Comparison of ENCODE assay signal across 8 cellular contexts in the genomic region with DNA sequence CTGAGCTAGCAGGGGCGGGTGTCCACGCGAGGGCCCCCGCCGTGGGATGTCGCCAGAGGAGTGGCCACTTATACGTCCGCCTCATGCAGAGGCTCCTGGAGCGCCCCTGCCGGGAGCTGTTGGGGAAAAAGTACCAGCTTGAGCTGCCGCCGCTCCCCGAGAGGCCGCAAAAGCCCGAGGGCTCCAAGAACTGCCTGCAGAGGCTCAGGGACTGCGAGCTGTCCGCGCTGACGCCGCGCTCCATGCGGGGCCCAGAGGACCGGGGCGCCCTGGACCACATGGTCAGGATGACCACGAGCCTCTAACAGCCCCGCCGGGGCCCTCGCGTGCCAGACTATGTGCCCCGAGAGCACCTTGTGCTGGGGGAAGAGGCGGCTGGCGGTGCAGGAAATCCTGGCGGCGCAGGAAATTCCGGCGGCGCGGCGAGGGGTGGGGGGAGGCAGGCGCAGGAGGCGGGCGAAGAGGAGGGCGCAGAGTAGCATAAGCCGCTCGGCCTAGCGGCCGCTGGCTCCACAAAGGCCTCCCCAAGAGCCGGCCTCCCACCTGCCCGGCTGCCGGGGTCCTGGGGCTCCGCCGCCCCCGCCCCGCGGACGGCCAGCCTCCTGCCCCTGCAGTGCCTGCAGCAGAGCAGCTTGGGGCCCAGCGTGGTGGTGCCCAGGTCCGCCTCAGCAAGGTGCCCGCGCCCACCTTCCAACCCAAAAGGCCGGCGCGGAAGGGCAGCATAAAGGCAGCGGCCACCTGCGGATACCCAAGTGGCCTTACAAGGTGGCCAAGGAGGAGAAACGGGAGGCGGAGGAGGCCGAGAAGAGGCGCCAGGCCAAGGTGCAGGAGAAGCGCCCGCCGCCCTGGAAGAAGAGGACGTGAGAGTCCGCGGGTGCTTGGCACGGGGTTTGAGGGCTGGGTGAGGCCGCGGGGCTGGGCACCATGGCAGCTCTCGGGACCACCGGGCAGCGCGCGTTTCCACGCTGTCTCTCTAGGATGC. TPM values are rescaled to one million over a fixed set of nuclear protein-coding genes. Genes with fewer than 3 reads are reported as not detected.
DNase-seq lines count a peak whose midpoint lies in the region; ATAC-seq and TF ChIP-seq lines count a peak whose summit lies in the region.

No MANE protein-coding gene starts in this region.

- CTCF ChIA-PET in AG04449 (lab: Yijun Ruan, JAX) (interaction anchor here (0.8 to 2.2 kb wide), 7 partner anchors 10 to 203 kb away, joined by 3 to 5 read pairs (median 3); no protein-coding TSS in a partner anchor), SK-N-SH (lab: Yijun Ruan, JAX) (no interaction called here)

- no peak for TF ChIP-seq EP300 in SK-N-SH (IDR thresholded peaks at IDR 0.05; ENCODE audit: borderline replicate concordance in 1 of 2, low read depth in 1 of 2, low read length in 1 of 2)

- H2AFZ ChIP-seq in SK-N-SH (ENCODE audit: low read depth) = peak overlapping the region; percentile 91

- no peak for TF ChIP-seq RAD21 in SK-N-SH (IDR thresholded peaks at IDR 0.05; ENCODE audit: low read length)

- H3K4me3 ChIP-seq in AG04449 (ENCODE audit: low read depth, low read length) (peak overlapping the region; percentile 72), SK-N-SH (ENCODE audit: low read depth in 2 of 2, low read length in 1 of 2) (peak overlapping the region; percentile 64 to 66), adrenal gland (peak overlapping the region; percentile 28 to 75 (median 68)), right atrium auricular region (peak overlapping the region; percentile 66 to 82)

- peak; percentile 5 for DNase-seq in AG04449 (ENCODE audit: low read depth, low spot score)
- peak; percentile 80 for DNase-seq in SK-N-SH
- peak; percentile 49 to 77 (median 68) for DNase-seq in adrenal gland
- peak; percentile 68 for DNase-seq in right atrium auricular region (ENCODE audit: low spot score)
- DNase-seq in stimulated activated CD4-positive, alpha-beta T cell treated with anti-CD3 and anti-CD28 coated beads, Interleukin-12 subunit alpha, Interleukin-12 subunit beta, amount 100 ng/mL, for 24 hours (ENCODE audit: low read depth in 2 of 2) = peak; percentile 47 to 68

- no peaks in the 10 kb centered on the region for H3K27me3 ChIP-seq in SK-N-SH (ENCODE audit: insufficient read depth)
- no peaks in the 10 kb centered on the region for H3K27me3 ChIP-seq in adrenal gland
- no peaks in the 10 kb centered on the region for H3K27me3 ChIP-seq in right atrium auricular region

- H3K9ac ChIP-seq in SK-N-SH = peak overlapping the region; percentile 76

- peaks cover 0 to 5% of the 10 kb centered on the region in 2 experiments; a peak in 2 of 4 replicates for H3K4me1 ChIP-seq in SK-N-SH (ENCODE audit: control insufficient read depth in 1 of 2, insufficient read depth in 2 of 2, low read depth in 1 of 2, low read length in 1 of 2)
- H3K4me1 ChIP-seq in adrenal gland (replicated peaks in 1 of 2) = peaks cover 11% of the 10 kb centered on the region in 2 donors
- H3K4me1 ChIP-seq in right atrium auricular region = peaks cover 0 to 21% of the 10 kb centered on the region in 2 donors

- H3K79me2 ChIP-seq in SK-N-SH (ENCODE audit: insufficient read depth) = peaks cover 22% of the 10 kb centered on the region

- peak overlapping the region; percentile 78 for H3K4me2 ChIP-seq in SK-N-SH

- H3K27ac ChIP-seq in SK-N-SH (ENCODE audit: low read depth in 2 of 2, low read length in 1 of 2) = peak overlapping the region; percentile 30 to 51; a peak in 3 of 4 replicates
- peak overlapping the region in 4 of 5 donors; percentile 29 to 66 (median 46) for H3K27ac ChIP-seq in adrenal gland
- H3K27ac ChIP-seq in right atrium auricular region = peak overlapping the region; percentile 78 to 79

- POLR2A ChIA-PET in AG04449 (lab: Yijun Ruan, JAX) = no interaction called here
- POLR2A ChIA-PET in SK-N-SH (lab: Yijun Ruan, JAX) = no interaction called here

- in situ Hi-C loops in GM18951 (cut with MboI; ENCODE audit: low sequenced_read_pairs, unreplicated experiment) = no loop called here

- intact Hi-C loops in adrenal gland (cut with DNase I) = no loop called here

- H3K9me3 ChIP-seq in SK-N-SH = no peaks in the 10 kb centered on the region
- no peaks in the 10 kb centered on the region for H3K9me3 ChIP-seq in adrenal gland (replicated peaks in 1 of 3)
- no peaks in the 10 kb centered on the region for H3K9me3 ChIP-seq in right atrium auricular region

- H3K9me2 ChIP-seq in SK-N-SH = no peaks in the 10 kb centered on the region

- 17% methylated on average over 23 of the region's 84 CpGs for WGBS in SK-N-SH (ENCODE audit: low lambda C conversion rate)
- 4 to 20% (median 10%) methylated on average over 11 to 84 of the region's 84 CpGs for WGBS in adrenal gland, 4 donors

- peaks cover 5 to 14% of the 10 kb centered on the region in 2 experiments for H3K36me3 ChIP-seq in SK-N-SH (replicated peaks in 1 of 2; ENCODE audit: control insufficient read depth in 1 of 2, insufficient read depth in 2 of 2, low read length in 1 of 2)
- H3K36me3 ChIP-seq in adrenal gland (replicated peaks in 1 of 2) = peaks cover 0 to 3% of the 10 kb centered on the region in 2 donors
- H3K36me3 ChIP-seq in right atrium auricular region = peaks cover 4% of the 10 kb centered on the region

- peak; percentile 42 for ATAC-seq in HG03378 (IDR thresholded peaks at IDR 0.05; ENCODE audit: unreplicated experiment)
- ATAC-seq in HG03196 (IDR thresholded peaks at IDR 0.05; ENCODE audit: unreplicated experiment) = no peak

- H3F3A ChIP-seq in SK-N-SH (replicated peaks; ENCODE audit: insufficient read depth) = no peaks in the 10 kb centered on the region

- TF ChIP-seq CTCF in AG04449 (IDR thresholded peaks at IDR 0.05; ENCODE audit: insufficient read depth, low read length, missing control alignments) = peak; percentile 40
- peak; percentile 18 for TF ChIP-seq CTCF in SK-N-SH (IDR thresholded peaks at IDR 0.05)
- TF ChIP-seq CTCF in adrenal gland (IDR thresholded peaks at IDR 0.05) = peak in 3 of 6 experiments; percentile 27 to 30 (median 29)
- TF ChIP-seq CTCF in right atrium auricular region (IDR thresholded peaks at IDR 0.05) = peak in 1 of 2 donors; percentile 40

- peak; percentile 74 for TF ChIP-seq POLR2A in GM18951 (IDR thresholded peaks at IDR 0.05; ENCODE audit: extremely low read depth, insufficient read depth, insufficient read length)
- peak in 1 of 2 donors; percentile 40 for TF ChIP-seq POLR2A in adrenal gland (IDR thresholded peaks at IDR 0.05)

- H4K20me1 ChIP-seq in SK-N-SH (ENCODE audit: insufficient read depth) = no peaks in the 10 kb centered on the region

TF ChIP-seq in SK-N-SH, 30 proteins besides CTCF, POLR2A, EP300 and RAD21 (continues in another document):
- peak; percentile 81 for TF ChIP-seq GABPA (IDR thresholded peaks at IDR 0.05; ENCODE audit: low read depth)
- peak; percentile 19; the same call in 1 of the 2 replicates for TF ChIP-seq TCF12 (IDR thresholded peaks at IDR 0.05)
- TF ChIP-seq TAF1 (IDR thresholded peaks at IDR 0.05; ENCODE audit: borderline replicate concordance, low read depth, low read length) = 0 out of 2 replicates have a peak, but pooled peaks have one; percentile 25
- TF ChIP-seq, protein P1, sequence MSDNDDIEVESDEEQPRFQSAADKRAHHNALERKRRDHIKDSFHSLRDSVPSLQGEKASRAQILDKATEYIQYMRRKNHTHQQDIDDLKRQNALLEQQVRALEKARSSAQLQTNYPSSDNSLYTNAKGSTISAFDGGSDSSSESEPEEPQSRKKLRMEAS (IDR thresholded peaks at IDR 0.05; ENCODE audit: low read depth) = peak; percentile 94
- peak; percentile 21; the same call in 1 of the 2 replicates for TF ChIP-seq GATA2 (CRISPR knock-in tag; IDR thresholded peaks at IDR 0.05)
- peak; percentile 43; the same call in 1 of the 2 replicates for TF ChIP-seq TEAD4 (IDR thresholded peaks at IDR 0.05; ENCODE audit: borderline replicate concordance, insufficient read depth)
- TF ChIP-seq, protein P2, sequence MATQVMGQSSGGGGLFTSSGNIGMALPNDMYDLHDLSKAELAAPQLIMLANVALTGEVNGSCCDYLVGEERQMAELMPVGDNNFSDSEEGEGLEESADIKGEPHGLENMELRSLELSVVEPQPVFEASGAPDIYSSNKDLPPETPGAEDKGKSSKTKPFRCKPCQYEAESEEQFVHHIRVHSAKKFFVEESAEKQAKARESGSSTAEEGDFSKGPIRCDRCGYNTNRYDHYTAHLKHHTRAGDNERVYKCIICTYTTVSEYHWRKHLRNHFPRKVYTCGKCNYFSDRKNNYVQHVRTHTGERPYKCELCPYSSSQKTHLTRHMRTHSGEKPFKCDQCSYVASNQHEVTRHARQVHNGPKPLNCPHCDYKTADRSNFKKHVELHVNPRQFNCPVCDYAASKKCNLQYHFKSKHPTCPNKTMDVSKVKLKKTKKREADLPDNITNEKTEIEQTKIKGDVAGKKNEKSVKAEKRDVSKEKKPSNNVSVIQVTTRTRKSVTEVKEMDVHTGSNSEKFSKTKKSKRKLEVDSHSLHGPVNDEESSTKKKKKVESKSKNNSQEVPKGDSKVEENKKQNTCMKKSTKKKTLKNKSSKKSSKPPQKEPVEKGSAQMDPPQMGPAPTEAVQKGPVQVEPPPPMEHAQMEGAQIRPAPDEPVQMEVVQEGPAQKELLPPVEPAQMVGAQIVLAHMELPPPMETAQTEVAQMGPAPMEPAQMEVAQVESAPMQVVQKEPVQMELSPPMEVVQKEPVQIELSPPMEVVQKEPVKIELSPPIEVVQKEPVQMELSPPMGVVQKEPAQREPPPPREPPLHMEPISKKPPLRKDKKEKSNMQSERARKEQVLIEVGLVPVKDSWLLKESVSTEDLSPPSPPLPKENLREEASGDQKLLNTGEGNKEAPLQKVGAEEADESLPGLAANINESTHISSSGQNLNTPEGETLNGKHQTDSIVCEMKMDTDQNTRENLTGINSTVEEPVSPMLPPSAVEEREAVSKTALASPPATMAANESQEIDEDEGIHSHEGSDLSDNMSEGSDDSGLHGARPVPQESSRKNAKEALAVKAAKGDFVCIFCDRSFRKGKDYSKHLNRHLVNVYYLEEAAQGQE (IDR thresholded peaks at IDR 0.05; ENCODE audit: low read depth, low read length) = peak; percentile 47; the same call in 1 of the 2 replicates
- no peak for TF ChIP-seq RCOR1 (IDR thresholded peaks at IDR 0.05; ENCODE audit: low read length)
- TF ChIP-seq, protein P3, sequence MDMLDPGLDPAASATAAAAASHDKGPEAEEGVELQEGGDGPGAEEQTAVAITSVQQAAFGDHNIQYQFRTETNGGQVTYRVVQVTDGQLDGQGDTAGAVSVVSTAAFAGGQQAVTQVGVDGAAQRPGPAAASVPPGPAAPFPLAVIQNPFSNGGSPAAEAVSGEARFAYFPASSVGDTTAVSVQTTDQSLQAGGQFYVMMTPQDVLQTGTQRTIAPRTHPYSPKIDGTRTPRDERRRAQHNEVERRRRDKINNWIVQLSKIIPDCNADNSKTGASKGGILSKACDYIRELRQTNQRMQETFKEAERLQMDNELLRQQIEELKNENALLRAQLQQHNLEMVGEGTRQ (IDR thresholded peaks at IDR 0.05; ENCODE audit: borderline replicate concordance, low read depth, low read length) = no peak
- TF ChIP-seq CHD2 (IDR thresholded peaks at IDR 0.05; ENCODE audit: low read length, partially characterized antibody) = no peak

RNA-seq across cellular contexts. Expression of a gene that starts 42.1 kb away (rescaled TPM):
- 0.12 and 0.37 TPM in 2 replicates for polyA plus RNA-seq in SK-N-SH (2012; rRNA removed)
- 0.41 and 0.60 TPM in 2 replicates for polyA plus RNA-seq in SK-N-SH (2012; cell fraction: cytosol; rRNA removed)
- 0.31 and 0.45 TPM in 2 replicates for polyA plus RNA-seq in SK-N-SH (2012; cell fraction: nucleus; rRNA removed)
- total RNA-seq in adrenal gland = not detected
- not detected for polyA plus RNA-seq in adrenal gland
- total RNA-seq in right atrium auricular region = not detected

Comparison
In these comparisons a context has a peak if more than half of its experiments do, and no peak if none do; other contexts are left out.
1. DNase-seq: peak in every context shown above with its lines; median percentile 80 in SK-N-SH; 68 in adrenal gland; 68 in right atrium auricular region; 58 in stimulated activated CD4-positive, alpha-beta T cell treated with anti-CD3 and anti-CD28 coated beads, Interleukin-12 subunit alpha, Interleukin-12 subunit beta, amount 100 ng/mL, for 24 hours; 5 in AG04449.